10 cellular contexts compared by ENCODE assay signal in genomic region chr16:57577691-57578224, GRCh38. TPM values are rescaled to one million over a fixed set of nuclear protein-coding genes. Genes with fewer than 3 reads are reported as not detected.
DNase-seq lines count a peak whose midpoint lies in the region; ATAC-seq, FAIRE-seq and TF ChIP-seq lines count a peak whose summit lies in the region.
"Had no signal": no experiment of that assay in that cellular context is flagged by ENCODE, and none has a peak within 500 bp of the region (broad histone marks: within the 10 kb centered on the region; RNA-seq: fewer than 3 reads in every experiment).

No MANE protein-coding gene starts in this region.

- intact Hi-C loops in activated CD4-positive, alpha-beta T cell treated with anti-CD3 and anti-CD28 coated beads, Interleukin-2, amount 10 ng/mL, durations not matched to agents 24 days and 14 days (cut with micrococcal nuclease): loop anchor here (2.0 to 10.0 kb wide), 4 partner anchors 31 to 427 kb away; partner anchors contain the start of gene KIFC3

- TF ChIP-seq POLR2A in H54 (IDR thresholded peaks at IDR 0.05; ENCODE audit: low read depth, low read length): no peak

- H3K27me3 Mint-ChIP-seq in activated CD4-positive, alpha-beta T cell treated with anti-CD3 and anti-CD28 coated beads, Interleukin-2, amount 10 ng/mL, durations not matched to agents 24 days and 14 days: no peaks in the 10 kb centered on the region
- no peaks in the 10 kb centered on the region for H3K27me3 Mint-ChIP-seq in stimulated activated naive B cell treated with anti-CD40 and anti-IgM and Interleukin-4, amounts not matched to agents 10 μg/mL and 1 μg/mL and 100 μg/mL, for 72 hours

- H3K36me3 Mint-ChIP-seq in activated CD4-positive, alpha-beta T cell treated with anti-CD3 and anti-CD28 coated beads, Interleukin-2, amount 10 ng/mL, durations not matched to agents 24 days and 14 days (ENCODE audit: low read depth): no peaks in the 10 kb centered on the region
- H3K36me3 Mint-ChIP-seq in stimulated activated naive B cell treated with anti-CD40 and anti-IgM and Interleukin-4, amounts not matched to agents 10 μg/mL and 1 μg/mL and 100 μg/mL, for 72 hours: peaks cover 7 to 41% of the 10 kb centered on the region in 2 donors

- no peaks in the 10 kb centered on the region for H3K9me3 Mint-ChIP-seq in activated CD4-positive, alpha-beta T cell treated with anti-CD3 and anti-CD28 coated beads, Interleukin-2, amount 10 ng/mL, durations not matched to agents 24 days and 14 days
- H3K9me3 Mint-ChIP-seq in stimulated activated naive B cell treated with anti-CD40 and anti-IgM and Interleukin-4, amounts not matched to agents 10 μg/mL and 1 μg/mL and 100 μg/mL, for 72 hours: peaks cover 0 to 3% of the 10 kb centered on the region in 2 donors

- FAIRE-seq in H54 (lab: Jason Lieb, UNC): no peak

- H3K4me1 Mint-ChIP-seq in activated CD4-positive, alpha-beta T cell treated with anti-CD3 and anti-CD28 coated beads, Interleukin-2, amount 10 ng/mL, durations not matched to agents 24 days and 14 days: peaks cover 52% of the 10 kb centered on the region
- H3K4me1 Mint-ChIP-seq in stimulated activated naive B cell treated with anti-CD40 and anti-IgM and Interleukin-4, amounts not matched to agents 10 μg/mL and 1 μg/mL and 100 μg/mL, for 72 hours: peaks cover 48% of the 10 kb centered on the region in 2 donors

- peak; percentile 19 to 33 for ATAC-seq in stimulated activated naive B cell treated with anti-CD40 and anti-IgM and Interleukin-4, amounts not matched to agents 10 μg/mL and 1 μg/mL and 100 μg/mL, for 72 hours (replicated peaks)

- H3K4me3 Mint-ChIP-seq in activated CD4-positive, alpha-beta T cell treated with anti-CD3 and anti-CD28 coated beads, Interleukin-2, amount 10 ng/mL, durations not matched to agents 24 days and 14 days: peak overlapping the region; percentile 54
- H3K4me3 Mint-ChIP-seq in stimulated activated naive B cell treated with anti-CD40 and anti-IgM and Interleukin-4, amounts not matched to agents 10 μg/mL and 1 μg/mL and 100 μg/mL, for 72 hours: no peak overlapping the region

- peak; percentile 84 for DNase-seq in activated CD4-positive, alpha-beta T cell treated with anti-CD3 and anti-CD28 coated beads, Interleukin-2, amount 10 ng/mL, durations not matched to agents 24 days and 14 days
- DNase-seq in activated CD4-positive, alpha-beta T cell treated with anti-CD3 and anti-CD28 coated beads, Interleukin-2, amount 50 U/mL, for 48 hours: no peak
- DNase-seq in UCSD-AML1 (lab: John Stamatoyannopoulos, UW; ENCODE audit: unreplicated experiment): peak; percentile 89
- DNase-seq in islet precursor cell: peak; percentile 54
- DNase-seq in stimulated activated naive B cell treated with anti-CD40 and anti-IgM and Interleukin-4, amounts not matched to agents 10 μg/mL and 1 μg/mL and 100 μg/mL, for 72 hours: no peak
- no peak for DNase-seq in RKO (ENCODE audit: low spot score)
- DNase-seq in LoVo (ENCODE audit: low spot score): no peak
- DNase-seq in H54 (ENCODE audit: insufficient read length, low spot score): no peak
- DNase-seq: GF-D8, hypothalamus had no signal

- H3K27ac Mint-ChIP-seq in activated CD4-positive, alpha-beta T cell treated with anti-CD3 and anti-CD28 coated beads, Interleukin-2, amount 10 ng/mL, durations not matched to agents 24 days and 14 days: peak overlapping the region; percentile 96
- H3K27ac Mint-ChIP-seq in stimulated activated naive B cell treated with anti-CD40 and anti-IgM and Interleukin-4, amounts not matched to agents 10 μg/mL and 1 μg/mL and 100 μg/mL, for 72 hours: peak overlapping the region; percentile 60

RNA-seq across cellular contexts. Expression of gene ADGRG5, which starts 35.3 kb away (rescaled TPM):
- 5.4 and 6.1 TPM in 2 replicates for total RNA-seq in activated CD4-positive, alpha-beta T cell treated with anti-CD3 and anti-CD28 coated beads, Interleukin-2, amount 10 ng/mL, durations not matched to agents 24 days and 14 days

RNA-seq across cellular contexts. Expression of gene CCDC102A, which starts 41.4 kb away (rescaled TPM):
- total RNA-seq in activated CD4-positive, alpha-beta T cell treated with anti-CD3 and anti-CD28 coated beads, Interleukin-2, amount 10 ng/mL, durations not matched to agents 24 days and 14 days: 6.0 and 6.7 TPM in 2 replicates

RNA-seq across cellular contexts. Expression of gene ADGRG1, which starts 50.7 kb away (rescaled TPM):
- 3.8 and 4.8 TPM in 2 replicates for total RNA-seq in activated CD4-positive, alpha-beta T cell treated with anti-CD3 and anti-CD28 coated beads, Interleukin-2, amount 10 ng/mL, durations not matched to agents 24 days and 14 days

Comparison
In these comparisons a context has a peak if more than half of its experiments do, and no peak if none do; other contexts are left out.
1. DNase-seq: peak in activated CD4-positive, alpha-beta T cell treated with anti-CD3 and anti-CD28 coated beads, Interleukin-2, amount 10 ng/mL, durations not matched to agents 24 days and 14 days (single experiment), UCSD-AML1 (single experiment) and islet precursor cell (single experiment); none in activated CD4-positive, alpha-beta T cell treated with anti-CD3 and anti-CD28 coated beads, Interleukin-2, amount 50 U/mL, for 48 hours (0 of 2), stimulated activated naive B cell treated with anti-CD40 and anti-IgM and Interleukin-4, amounts not matched to agents 10 μg/mL and 1 μg/mL and 100 μg/mL, for 72 hours (single experiment), RKO (single experiment), LoVo (single experiment) and H54 (single experiment).